1 cellular context compared by ENCODE assay signal in the genomic region with DNA sequence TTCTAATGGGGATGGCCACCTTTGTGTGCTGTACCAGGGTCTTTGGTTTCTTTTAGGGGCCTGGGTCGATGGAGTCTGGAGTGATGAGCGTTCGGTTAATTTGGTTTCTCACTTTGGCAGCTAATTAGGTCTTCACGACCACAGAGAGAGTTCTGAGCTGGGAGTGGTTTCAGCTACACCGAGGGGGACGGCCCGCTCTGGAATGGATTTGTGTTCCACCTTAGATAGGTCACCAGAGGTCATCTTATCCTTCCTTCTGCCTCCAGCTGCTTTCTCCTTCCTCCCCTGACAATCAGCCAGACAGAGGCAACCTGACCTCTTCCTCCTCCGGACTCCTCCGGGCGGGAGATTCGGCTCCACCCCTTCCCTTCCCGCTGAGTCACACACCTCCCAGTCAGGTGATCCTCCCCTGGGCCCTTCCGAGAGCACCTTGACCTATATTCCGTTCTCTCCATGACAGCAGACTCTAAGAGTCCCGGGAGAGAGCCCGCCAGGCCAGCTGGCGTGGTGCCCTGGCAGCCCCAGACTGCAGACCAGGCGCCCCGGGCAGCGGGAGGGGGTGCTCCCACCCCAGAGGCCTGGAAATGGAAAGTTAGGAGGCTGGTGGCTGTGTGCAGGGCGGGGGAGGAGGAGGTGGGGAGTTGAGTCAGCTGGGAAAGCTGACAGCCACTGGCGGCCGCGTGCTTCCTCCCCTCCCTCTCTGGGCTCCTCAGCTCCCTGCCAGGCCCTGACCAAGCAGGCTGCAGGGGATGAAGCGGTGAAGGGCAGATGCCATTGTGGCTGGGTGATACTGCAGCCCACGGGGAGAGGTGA.
TF ChIP-seq lines count a peak whose summit lies in the region.

No MANE protein-coding gene starts in this region.

TF ChIP-seq in HepG2, 621 proteins besides CTCF, POLR2A, EP300 and RAD21 (continued from another document and continues in another):
- TF ChIP-seq, protein P1, sequence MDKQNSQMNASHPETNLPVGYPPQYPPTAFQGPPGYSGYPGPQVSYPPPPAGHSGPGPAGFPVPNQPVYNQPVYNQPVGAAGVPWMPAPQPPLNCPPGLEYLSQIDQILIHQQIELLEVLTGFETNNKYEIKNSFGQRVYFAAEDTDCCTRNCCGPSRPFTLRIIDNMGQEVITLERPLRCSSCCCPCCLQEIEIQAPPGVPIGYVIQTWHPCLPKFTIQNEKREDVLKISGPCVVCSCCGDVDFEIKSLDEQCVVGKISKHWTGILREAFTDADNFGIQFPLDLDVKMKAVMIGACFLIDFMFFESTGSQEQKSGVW (CRISPR knock-in tag; IDR thresholded peaks at IDR 0.05; ENCODE audit: borderline replicate concordance) = no peak
- TF ChIP-seq, protein P2, sequence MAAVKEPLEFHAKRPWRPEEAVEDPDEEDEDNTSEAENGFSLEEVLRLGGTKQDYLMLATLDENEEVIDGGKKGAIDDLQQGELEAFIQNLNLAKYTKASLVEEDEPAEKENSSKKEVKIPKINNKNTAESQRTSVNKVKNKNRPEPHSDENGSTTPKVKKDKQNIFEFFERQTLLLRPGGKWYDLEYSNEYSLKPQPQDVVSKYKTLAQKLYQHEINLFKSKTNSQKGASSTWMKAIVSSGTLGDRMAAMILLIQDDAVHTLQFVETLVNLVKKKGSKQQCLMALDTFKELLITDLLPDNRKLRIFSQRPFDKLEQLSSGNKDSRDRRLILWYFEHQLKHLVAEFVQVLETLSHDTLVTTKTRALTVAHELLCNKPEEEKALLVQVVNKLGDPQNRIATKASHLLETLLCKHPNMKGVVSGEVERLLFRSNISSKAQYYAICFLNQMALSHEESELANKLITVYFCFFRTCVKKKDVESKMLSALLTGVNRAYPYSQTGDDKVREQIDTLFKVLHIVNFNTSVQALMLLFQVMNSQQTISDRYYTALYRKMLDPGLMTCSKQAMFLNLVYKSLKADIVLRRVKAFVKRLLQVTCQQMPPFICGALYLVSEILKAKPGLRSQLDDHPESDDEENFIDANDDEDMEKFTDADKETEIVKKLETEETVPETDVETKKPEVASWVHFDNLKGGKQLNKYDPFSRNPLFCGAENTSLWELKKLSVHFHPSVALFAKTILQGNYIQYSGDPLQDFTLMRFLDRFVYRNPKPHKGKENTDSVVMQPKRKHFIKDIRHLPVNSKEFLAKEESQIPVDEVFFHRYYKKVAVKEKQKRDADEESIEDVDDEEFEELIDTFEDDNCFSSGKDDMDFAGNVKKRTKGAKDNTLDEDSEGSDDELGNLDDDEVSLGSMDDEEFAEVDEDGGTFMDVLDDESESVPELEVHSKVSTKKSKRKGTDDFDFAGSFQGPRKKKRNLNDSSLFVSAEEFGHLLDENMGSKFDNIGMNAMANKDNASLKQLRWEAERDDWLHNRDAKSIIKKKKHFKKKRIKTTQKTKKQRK (IDR thresholded peaks at IDR 0.05; ENCODE audit: low read length) = no peak
- TF ChIP-seq CCDC6 (CRISPR knock-in tag; IDR thresholded peaks at IDR 0.05) (no peak), ZBTB20 (CRISPR knock-in tag; IDR thresholded peaks at IDR 0.05; ENCODE audit: borderline replicate concordance, low read depth) (no peak), KDM1A (CRISPR knock-in tag; IDR thresholded peaks at IDR 0.05) (no peak), SP2 (CRISPR knock-in tag; IDR thresholded peaks at IDR 0.05) (no peak), DNMT1 (CRISPR knock-in tag; IDR thresholded peaks at IDR 0.05) (no peak), YEATS4 (CRISPR knock-in tag; IDR thresholded peaks at IDR 0.05; ENCODE audit: borderline replicate concordance) (peak; percentile 69; the same call in 1 of the 2 replicates), RAD51 (IDR thresholded peaks at IDR 0.05; ENCODE audit: borderline replicate concordance) (peak; percentile 58; the same call in 1 of the 2 replicates), HMGA1 (CRISPR knock-in tag; conservative IDR thresholded peaks at IDR 0.05) (no peak), ETV6 (CRISPR knock-in tag; conservative IDR thresholded peaks at IDR 0.05) (no peak), CENPX (CRISPR knock-in tag; IDR thresholded peaks at IDR 0.05) (no peak), ZNF879 (CRISPR knock-in tag; IDR thresholded peaks at IDR 0.05) (no peak), RFX3 (CRISPR knock-in tag; IDR thresholded peaks at IDR 0.05) (no peak)
- TF ChIP-seq, protein P3, sequence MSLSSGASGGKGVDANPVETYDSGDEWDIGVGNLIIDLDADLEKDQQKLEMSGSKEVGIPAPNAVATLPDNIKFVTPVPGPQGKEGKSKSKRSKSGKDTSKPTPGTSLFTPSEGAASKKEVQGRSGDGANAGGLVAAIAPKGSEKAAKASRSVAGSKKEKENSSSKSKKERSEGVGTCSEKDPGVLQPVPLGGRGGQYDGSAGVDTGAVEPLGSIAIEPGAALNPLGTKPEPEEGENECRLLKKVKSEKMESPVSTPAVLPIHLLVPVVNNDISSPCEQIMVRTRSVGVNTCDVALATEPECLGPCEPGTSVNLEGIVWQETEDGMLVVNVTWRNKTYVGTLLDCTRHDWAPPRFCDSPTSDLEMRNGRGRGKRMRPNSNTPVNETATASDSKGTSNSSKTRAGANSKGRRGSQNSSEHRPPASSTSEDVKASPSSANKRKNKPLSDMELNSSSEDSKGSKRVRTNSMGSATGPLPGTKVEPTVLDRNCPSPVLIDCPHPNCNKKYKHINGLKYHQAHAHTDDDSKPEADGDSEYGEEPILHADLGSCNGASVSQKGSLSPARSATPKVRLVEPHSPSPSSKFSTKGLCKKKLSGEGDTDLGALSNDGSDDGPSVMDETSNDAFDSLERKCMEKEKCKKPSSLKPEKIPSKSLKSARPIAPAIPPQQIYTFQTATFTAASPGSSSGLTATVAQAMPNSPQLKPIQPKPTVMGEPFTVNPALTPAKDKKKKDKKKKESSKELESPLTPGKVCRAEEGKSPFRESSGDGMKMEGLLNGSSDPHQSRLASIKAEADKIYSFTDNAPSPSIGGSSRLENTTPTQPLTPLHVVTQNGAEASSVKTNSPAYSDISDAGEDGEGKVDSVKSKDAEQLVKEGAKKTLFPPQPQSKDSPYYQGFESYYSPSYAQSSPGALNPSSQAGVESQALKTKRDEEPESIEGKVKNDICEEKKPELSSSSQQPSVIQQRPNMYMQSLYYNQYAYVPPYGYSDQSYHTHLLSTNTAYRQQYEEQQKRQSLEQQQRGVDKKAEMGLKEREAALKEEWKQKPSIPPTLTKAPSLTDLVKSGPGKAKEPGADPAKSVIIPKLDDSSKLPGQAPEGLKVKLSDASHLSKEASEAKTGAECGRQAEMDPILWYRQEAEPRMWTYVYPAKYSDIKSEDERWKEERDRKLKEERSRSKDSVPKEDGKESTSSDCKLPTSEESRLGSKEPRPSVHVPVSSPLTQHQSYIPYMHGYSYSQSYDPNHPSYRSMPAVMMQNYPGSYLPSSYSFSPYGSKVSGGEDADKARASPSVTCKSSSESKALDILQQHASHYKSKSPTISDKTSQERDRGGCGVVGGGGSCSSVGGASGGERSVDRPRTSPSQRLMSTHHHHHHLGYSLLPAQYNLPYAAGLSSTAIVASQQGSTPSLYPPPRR (CRISPR knock-in tag; IDR thresholded peaks at IDR 0.05; ENCODE audit: borderline replicate concordance) = no peak
- TF ChIP-seq, protein P4, sequence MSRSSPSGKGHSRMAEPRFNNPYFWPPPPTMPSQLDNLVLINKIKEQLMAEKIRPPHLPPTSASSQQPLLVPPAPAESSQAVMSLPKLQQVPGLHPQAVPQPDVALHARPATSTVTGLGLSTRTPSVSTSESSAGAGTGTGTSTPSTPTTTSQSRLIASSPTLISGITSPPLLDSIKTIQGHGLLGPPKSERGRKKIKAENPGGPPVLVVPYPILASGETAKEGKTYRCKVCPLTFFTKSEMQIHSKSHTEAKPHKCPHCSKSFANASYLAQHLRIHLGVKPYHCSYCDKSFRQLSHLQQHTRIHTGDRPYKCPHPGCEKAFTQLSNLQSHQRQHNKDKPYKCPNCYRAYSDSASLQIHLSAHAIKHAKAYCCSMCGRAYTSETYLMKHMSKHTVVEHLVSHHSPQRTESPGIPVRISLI (CRISPR knock-in tag; IDR thresholded peaks at IDR 0.05; ENCODE audit: borderline replicate concordance) = no peak; the same call in 1 of the 2 replicates
- TF ChIP-seq, protein P5, sequence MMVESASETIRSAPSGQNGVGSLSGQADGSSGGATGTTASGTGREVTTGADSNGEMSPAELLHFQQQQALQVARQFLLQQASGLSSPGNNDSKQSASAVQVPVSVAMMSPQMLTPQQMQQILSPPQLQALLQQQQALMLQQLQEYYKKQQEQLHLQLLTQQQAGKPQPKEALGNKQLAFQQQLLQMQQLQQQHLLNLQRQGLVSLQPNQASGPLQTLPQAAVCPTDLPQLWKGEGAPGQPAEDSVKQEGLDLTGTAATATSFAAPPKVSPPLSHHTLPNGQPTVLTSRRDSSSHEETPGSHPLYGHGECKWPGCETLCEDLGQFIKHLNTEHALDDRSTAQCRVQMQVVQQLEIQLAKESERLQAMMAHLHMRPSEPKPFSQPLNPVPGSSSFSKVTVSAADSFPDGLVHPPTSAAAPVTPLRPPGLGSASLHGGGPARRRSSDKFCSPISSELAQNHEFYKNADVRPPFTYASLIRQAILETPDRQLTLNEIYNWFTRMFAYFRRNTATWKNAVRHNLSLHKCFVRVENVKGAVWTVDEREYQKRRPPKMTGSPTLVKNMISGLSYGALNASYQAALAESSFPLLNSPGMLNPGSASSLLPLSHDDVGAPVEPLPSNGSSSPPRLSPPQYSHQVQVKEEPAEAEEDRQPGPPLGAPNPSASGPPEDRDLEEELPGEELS (CRISPR knock-in tag; IDR thresholded peaks at IDR 0.05) = no peak
- TF ChIP-seq, protein P6, sequence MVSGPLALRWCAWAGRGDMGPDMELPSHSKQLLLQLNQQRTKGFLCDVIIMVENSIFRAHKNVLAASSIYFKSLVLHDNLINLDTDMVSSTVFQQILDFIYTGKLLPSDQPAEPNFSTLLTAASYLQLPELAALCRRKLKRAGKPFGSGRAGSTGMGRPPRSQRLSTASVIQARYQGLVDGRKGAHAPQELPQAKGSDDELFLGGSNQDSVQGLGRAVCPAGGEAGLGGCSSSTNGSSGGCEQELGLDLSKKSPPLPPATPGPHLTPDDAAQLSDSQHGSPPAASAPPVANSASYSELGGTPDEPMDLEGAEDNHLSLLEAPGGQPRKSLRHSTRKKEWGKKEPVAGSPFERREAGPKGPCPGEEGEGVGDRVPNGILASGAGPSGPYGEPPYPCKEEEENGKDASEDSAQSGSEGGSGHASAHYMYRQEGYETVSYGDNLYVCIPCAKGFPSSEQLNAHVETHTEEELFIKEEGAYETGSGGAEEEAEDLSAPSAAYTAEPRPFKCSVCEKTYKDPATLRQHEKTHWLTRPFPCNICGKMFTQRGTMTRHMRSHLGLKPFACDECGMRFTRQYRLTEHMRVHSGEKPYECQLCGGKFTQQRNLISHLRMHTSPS (CRISPR knock-in tag; IDR thresholded peaks at IDR 0.05; ENCODE audit: low read depth) = peak; percentile 75
- TF ChIP-seq, protein P7, sequence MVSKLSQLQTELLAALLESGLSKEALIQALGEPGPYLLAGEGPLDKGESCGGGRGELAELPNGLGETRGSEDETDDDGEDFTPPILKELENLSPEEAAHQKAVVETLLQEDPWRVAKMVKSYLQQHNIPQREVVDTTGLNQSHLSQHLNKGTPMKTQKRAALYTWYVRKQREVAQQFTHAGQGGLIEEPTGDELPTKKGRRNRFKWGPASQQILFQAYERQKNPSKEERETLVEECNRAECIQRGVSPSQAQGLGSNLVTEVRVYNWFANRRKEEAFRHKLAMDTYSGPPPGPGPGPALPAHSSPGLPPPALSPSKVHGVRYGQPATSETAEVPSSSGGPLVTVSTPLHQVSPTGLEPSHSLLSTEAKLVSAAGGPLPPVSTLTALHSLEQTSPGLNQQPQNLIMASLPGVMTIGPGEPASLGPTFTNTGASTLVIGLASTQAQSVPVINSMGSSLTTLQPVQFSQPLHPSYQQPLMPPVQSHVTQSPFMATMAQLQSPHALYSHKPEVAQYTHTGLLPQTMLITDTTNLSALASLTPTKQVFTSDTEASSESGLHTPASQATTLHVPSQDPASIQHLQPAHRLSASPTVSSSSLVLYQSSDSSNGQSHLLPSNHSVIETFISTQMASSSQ (IDR thresholded peaks at IDR 0.05; ENCODE audit: low read depth) = no peak
- TF ChIP-seq, protein P7 (CRISPR knock-in tag; IDR thresholded peaks at IDR 0.05; ENCODE audit: borderline replicate concordance) = no peak; the same call in 1 of the 2 replicates
- TF ChIP-seq, protein P8, sequence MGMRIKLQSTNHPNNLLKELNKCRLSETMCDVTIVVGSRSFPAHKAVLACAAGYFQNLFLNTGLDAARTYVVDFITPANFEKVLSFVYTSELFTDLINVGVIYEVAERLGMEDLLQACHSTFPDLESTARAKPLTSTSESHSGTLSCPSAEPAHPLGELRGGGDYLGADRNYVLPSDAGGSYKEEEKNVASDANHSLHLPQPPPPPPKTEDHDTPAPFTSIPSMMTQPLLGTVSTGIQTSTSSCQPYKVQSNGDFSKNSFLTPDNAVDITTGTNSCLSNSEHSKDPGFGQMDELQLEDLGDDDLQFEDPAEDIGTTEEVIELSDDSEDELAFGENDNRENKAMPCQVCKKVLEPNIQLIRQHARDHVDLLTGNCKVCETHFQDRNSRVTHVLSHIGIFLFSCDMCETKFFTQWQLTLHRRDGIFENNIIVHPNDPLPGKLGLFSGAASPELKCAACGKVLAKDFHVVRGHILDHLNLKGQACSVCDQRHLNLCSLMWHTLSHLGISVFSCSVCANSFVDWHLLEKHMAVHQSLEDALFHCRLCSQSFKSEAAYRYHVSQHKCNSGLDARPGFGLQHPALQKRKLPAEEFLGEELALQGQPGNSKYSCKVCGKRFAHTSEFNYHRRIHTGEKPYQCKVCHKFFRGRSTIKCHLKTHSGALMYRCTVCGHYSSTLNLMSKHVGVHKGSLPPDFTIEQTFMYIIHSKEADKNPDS (CRISPR knock-in tag; IDR thresholded peaks at IDR 0.05) = peak; percentile 48; the same call in 1 of the 2 replicates
- TF ChIP-seq, protein P9, sequence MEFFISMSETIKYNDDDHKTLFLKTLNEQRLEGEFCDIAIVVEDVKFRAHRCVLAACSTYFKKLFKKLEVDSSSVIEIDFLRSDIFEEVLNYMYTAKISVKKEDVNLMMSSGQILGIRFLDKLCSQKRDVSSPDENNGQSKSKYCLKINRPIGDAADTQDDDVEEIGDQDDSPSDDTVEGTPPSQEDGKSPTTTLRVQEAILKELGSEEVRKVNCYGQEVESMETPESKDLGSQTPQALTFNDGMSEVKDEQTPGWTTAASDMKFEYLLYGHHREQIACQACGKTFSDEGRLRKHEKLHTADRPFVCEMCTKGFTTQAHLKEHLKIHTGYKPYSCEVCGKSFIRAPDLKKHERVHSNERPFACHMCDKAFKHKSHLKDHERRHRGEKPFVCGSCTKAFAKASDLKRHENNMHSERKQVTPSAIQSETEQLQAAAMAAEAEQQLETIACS (CRISPR knock-in tag; IDR thresholded peaks at IDR 0.05) = no peak
- TF ChIP-seq, protein P10, sequence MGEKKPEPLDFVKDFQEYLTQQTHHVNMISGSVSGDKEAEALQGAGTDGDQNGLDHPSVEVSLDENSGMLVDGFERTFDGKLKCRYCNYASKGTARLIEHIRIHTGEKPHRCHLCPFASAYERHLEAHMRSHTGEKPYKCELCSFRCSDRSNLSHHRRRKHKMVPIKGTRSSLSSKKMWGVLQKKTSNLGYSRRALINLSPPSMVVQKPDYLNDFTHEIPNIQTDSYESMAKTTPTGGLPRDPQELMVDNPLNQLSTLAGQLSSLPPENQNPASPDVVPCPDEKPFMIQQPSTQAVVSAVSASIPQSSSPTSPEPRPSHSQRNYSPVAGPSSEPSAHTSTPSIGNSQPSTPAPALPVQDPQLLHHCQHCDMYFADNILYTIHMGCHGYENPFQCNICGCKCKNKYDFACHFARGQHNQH (CRISPR knock-in tag; IDR thresholded peaks at IDR 0.05) = peak; percentile 63
